ENCODE assay signal across 19 cellular contexts in the genomic region with DNA sequence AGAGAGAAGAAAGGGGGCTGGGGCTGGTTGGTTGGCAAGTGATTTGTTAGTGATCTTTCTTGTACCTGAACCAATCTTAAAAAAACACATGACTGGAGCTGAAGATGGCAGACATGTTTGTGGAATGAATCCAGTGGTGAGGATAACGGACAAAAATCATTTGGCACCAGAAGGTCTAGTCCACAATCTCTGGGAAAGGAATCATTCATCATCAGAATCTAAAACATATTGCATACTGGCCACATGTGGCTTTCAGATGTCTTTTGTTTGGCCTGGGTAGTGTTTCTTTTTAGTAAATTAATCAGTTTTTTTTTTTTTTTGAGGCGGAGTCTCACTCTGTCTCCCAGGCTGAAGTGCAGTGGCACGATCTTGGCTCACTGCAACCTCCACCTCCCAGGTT. TPM values are rescaled to one million over a fixed set of nuclear protein-coding genes. Genes with fewer than 3 reads are reported as not detected.
A peak's percentile ranks its signal among the peaks of the same experiment; 100 is the strongest.
DNase-seq lines count a peak whose midpoint lies in the region; ATAC-seq and TF ChIP-seq lines count a peak whose summit lies in the region.
"Had no signal": no experiment of that assay in that cellular context is flagged by ENCODE, and none has a peak within 500 bp of the region (broad histone marks: within the 10 kb centered on the region; RNA-seq: fewer than 3 reads in every experiment).

No MANE protein-coding gene starts in this region.

- H3K36me3 Mint-ChIP-seq in central memory CD8-positive, alpha-beta T cell (ENCODE audit: insufficient read depth), result peaks cover 4% of the 10 kb centered on the region
- H3K36me3 Mint-ChIP-seq: CD14-positive monocyte had no signal

- no peaks in the 10 kb centered on the region for H3K4me1 Mint-ChIP-seq in central memory CD8-positive, alpha-beta T cell

- H3K9me3 ChIP-seq in heart right ventricle, result no peaks in the 10 kb centered on the region

- peaks cover 0 to 8% (median 4%) of the 10 kb centered on the region in 9 donors for H3K4me1 ChIP-seq in heart right ventricle

- peak overlapping the region; percentile 32 for H3K27ac Mint-ChIP-seq in central memory CD8-positive, alpha-beta T cell (ENCODE audit: low read depth)
- H3K27ac Mint-ChIP-seq: CD14-positive monocyte; CD8-positive, alpha-beta T cell; H9 had no signal

- DNase-seq in AG08395 (ENCODE audit: low spot score) (peak; percentile 13), GM04504 (ENCODE audit: low read depth) (peak; percentile 41), fibroblast of the aortic adventitia (ENCODE audit: low read depth) (peak; percentile 39), epidermal melanocyte (ENCODE audit: insufficient read length, low spot score) (no peak), heart right ventricle (no peak), LoVo (ENCODE audit: low spot score) (no peak)
- DNase-seq in central memory CD8-positive, alpha-beta T cell (ENCODE audit: low spot score in 2 of 2), result no peak
- DNase-seq: 8988T; ACHN; CD8-positive, alpha-beta T cell; COR-L47; DMS153; DMS79 treated with DMSO at 0.1 percent for 48 hours; EL; GOT3; H9; IMR-90; KBM-7 had no signal

- no peak overlapping the region for H3K27ac ChIP-seq in heart right ventricle

- no peak for ATAC-seq in central memory CD8-positive, alpha-beta T cell (replicated peaks; ENCODE audit: extremely low read depth, poor library complexity, severe bottlenecking)
- ATAC-seq in heart right ventricle, result no peak
- ATAC-seq: CD8-positive, alpha-beta T cell had no signal

- H3K27me3 Mint-ChIP-seq in central memory CD8-positive, alpha-beta T cell, result no peaks in the 10 kb centered on the region

- no peaks in the 10 kb centered on the region for H3K9me3 Mint-ChIP-seq in central memory CD8-positive, alpha-beta T cell
- H3K9me3 Mint-ChIP-seq: CD14-positive monocyte; CD8-positive, alpha-beta T cell; H9 had no signal

- H3K27me3 ChIP-seq in heart right ventricle, result no peaks in the 10 kb centered on the region

- H3K4me3 ChIP-seq in fibroblast of the aortic adventitia (ENCODE audit: low read depth, low read length), result no peak overlapping the region
- no peak overlapping the region for H3K4me3 ChIP-seq in heart right ventricle

- 66 to 88% methylated on average over 2 to 3 of the region's 3 CpGs for WGBS in heart right ventricle, 2 donors

- H3K36me3 ChIP-seq in heart right ventricle, result peaks cover 0 to 15% (median 0%) of the 10 kb centered on the region in 9 donors

- TF ChIP-seq CTCF in fibroblast of the aortic adventitia (IDR thresholded peaks at IDR 0.05; ENCODE audit: insufficient read depth, low read length) (no peak), heart right ventricle (IDR thresholded peaks at IDR 0.05) (no peak)

- no peak overlapping the region for H3K4me3 Mint-ChIP-seq in central memory CD8-positive, alpha-beta T cell
- H3K4me3 Mint-ChIP-seq: CD14-positive monocyte; CD8-positive, alpha-beta T cell; H9 had no signal

- intact Hi-C loops in heart right ventricle (cut with DNase I), result loop anchor here in 4 of 10 donors (5.0 to 10.0 kb wide), 4 partner anchors 353 to 993 kb away; a partner anchor contains a TSS

RNA-seq across cellular contexts. Expression of a gene that starts 5.0 kb away (rescaled TPM):
- 15.3 and 82.0 TPM in 2 replicates for total RNA-seq in fibroblast of the aortic adventitia (ENCODE audit: low replicate concordance)
- total RNA-seq in heart right ventricle, result 1 to 10 TPM; 1.3 to 3.7 (median 2.1) TPM
- polyA plus RNA-seq in heart right ventricle, result 1 to 10 TPM in 1 of 2 donors, under 1 TPM in 1; 0.88 to 1.0 TPM

RNA-seq across cellular contexts. Expression of a gene that starts 5.0 kb away (rescaled TPM):
- total RNA-seq in fibroblast of the aortic adventitia (ENCODE audit: low replicate concordance) (7.5 and 10.1 TPM in 2 replicates), heart right ventricle (1 to 10 TPM; 1.5 to 4.5 (median 3.5) TPM)
- polyA plus RNA-seq in heart right ventricle, result 1 to 10 TPM; 2.1 TPM

Comparison
In these comparisons a context has a peak if more than half of its experiments do, and no peak if none do; other contexts are left out.
1. DNase-seq: peak in AG08395 (single experiment), GM04504 (single experiment) and fibroblast of the aortic adventitia (single experiment); none in central memory CD8-positive, alpha-beta T cell (0 of 2), epidermal melanocyte (single experiment), heart right ventricle (0 of 2) and LoVo (single experiment).